In the genomic region with DNA sequence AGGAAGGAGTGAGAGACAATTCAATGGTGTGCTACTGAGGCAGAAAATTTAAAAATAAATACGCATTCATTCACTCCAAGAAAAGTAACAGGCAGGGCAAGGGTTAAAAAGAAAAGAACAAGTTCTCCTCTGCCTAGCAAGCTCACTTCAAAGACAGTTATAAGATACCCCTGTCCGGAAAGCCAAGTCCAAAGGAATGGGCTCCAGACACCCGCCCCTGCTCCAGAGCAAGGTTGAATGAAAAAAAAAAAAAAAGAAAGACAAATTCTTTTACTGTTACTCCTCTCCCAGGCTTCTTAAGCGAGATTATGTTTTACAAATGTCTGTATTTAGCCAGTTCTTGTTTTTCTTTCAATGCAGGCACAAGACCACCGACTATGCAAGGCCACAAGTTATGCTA, we compare ENCODE assay signal across 21 cellular contexts. TPM values are rescaled to one million over a fixed set of nuclear protein-coding genes. Genes with fewer than 3 reads are reported as not detected.
"Had no signal": no experiment of that assay in that cellular context is flagged by ENCODE, and none has a peak within 500 bp of the region (broad histone marks: within the 10 kb centered on the region; RNA-seq: fewer than 3 reads in every experiment).

No MANE protein-coding gene starts in this region.

- H3K4me1 ChIP-seq: testis had no signal

- H3K36me3 ChIP-seq: sigmoid colon had no signal

- ATAC-seq: activated naive CD4-positive, alpha-beta T cell treated with anti-CD3 and anti-CD28 coated beads, Interleukin-2, amount 50 U/mL, for 72 hours; effector memory CD8-positive, alpha-beta T cell; WTC11 had no signal

- H3K4me3 ChIP-seq: sigmoid colon, stomach, testis, upper lobe of left lung had no signal

- H3K27me3 ChIP-seq: testis, upper lobe of left lung had no signal

- H3K27ac ChIP-seq: epithelial cell of prostate, sigmoid colon, stomach, testis, upper lobe of left lung had no signal

- H3K9me3 ChIP-seq: sigmoid colon, stomach, testis, upper lobe of left lung had no signal

- DNase-seq: activated CD4-positive, alpha-beta memory T cell treated with anti-CD3 and anti-CD28 coated beads, Interleukin-2, amount 10 ng/mL, durations not matched to agents 7 days and 5 days; activated CD4-positive, alpha-beta T cell treated with anti-CD3 and anti-CD28 coated beads for 4 hours; activated effector memory CD4-positive, alpha-beta T cell treated with anti-CD3 and anti-CD28 coated beads, Interleukin-2, amount 50 U/mL, for 16 hours; activated T-cell treated with anti-CD3 and anti-CD28 coated beads, Interleukin-2, amount 50 U/mL, for 48 hours; amygdala; dermis blood vessel endothelial cell; effector memory CD8-positive, alpha-beta T cell; hippocampal formation; kidney; midbrain; sigmoid colon; stimulated activated CD4-positive, alpha-beta T cell treated with anti-CD3 and anti-CD28 coated beads, Interleukin-12 subunit alpha, Interleukin-12 subunit beta, amount 100 ng/mL, for 4 hours; stimulated activated CD4-positive, alpha-beta T cell treated with anti-CD3 and anti-CD28 coated beads, Interleukin-2, amount 100 ng/mL, for 24 hours; stomach; T-helper 2 cell; testis; upper lobe of left lung had no signal

RNA-seq across cellular contexts. Expression of gene ANXA2R, which starts 9.1 kb away (rescaled TPM):
- polyA plus RNA-seq: neural cell had no signal
